8 cellular contexts compared by ENCODE assay signal in the genomic region with DNA sequence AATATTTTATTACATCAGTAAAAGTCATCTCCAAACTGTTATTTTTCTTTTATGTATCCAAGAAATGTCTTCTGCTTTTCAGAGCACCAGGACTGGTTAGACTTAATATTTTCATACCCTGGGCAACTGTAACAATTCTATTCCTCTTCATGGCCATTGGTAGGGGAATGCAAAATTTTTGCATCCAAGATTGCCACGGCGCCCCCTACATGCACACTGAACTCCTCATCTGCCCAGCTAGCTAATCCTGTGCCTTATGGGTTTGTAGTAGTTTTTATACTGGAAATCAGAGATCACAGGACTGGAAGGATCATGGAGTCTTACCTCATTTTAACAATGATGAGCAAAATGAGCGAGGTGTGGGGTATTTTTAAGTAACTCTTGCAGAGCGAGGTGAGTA.
DNase-seq lines count a peak whose midpoint lies in the region; ATAC-seq, FAIRE-seq and TF ChIP-seq lines count a peak whose summit lies in the region.

No MANE protein-coding gene starts in this region.

- intact Hi-C loops in K562 (cut with micrococcal nuclease) = no loop called here

- H3K4me1 Mint-ChIP-seq in osteocyte (ENCODE audit: unreplicated experiment) = peaks cover 9% of the 10 kb centered on the region

- no peaks in the 10 kb centered on the region for H3K9me1 ChIP-seq in K562 (ENCODE audit: control insufficient read depth, insufficient read depth, low read length)

- peaks cover 41% of the 10 kb centered on the region for H3K36me3 Mint-ChIP-seq in osteocyte (ENCODE audit: unreplicated experiment)

- no peak for TF ChIP-seq POLR2A in K562 (conservative IDR thresholded peaks at IDR 0.05)

- peaks cover 4 to 5% of the 10 kb centered on the region in 2 experiments; a peak in 3 of 5 replicates for H3K4me1 ChIP-seq in K562 (replicated peaks in 1 of 2; ENCODE audit: control insufficient read depth in 2 of 2, insufficient read depth in 2 of 2, low read length in 2 of 2)

- CTCF ChIA-PET in K562 (lab: Yijun Ruan, JAX; ENCODE audit: low intra/inter-chr PET ratio) = no interaction called here

- POLR2A ChIA-PET in K562 (lab: Yijun Ruan, JAX) = interaction anchor here (0.6 to 1.3 kb wide), 3 partner anchors 11 to 52 kb away, joined by 3 to 5 read pairs (median 4); no protein-coding TSS in a partner anchor

- H3K4me2 ChIP-seq in K562 (ENCODE audit: insufficient read depth, low read length) = no peak overlapping the region

- TF ChIP-seq CTCF in GM12865 (IDR thresholded peaks at IDR 0.05; ENCODE audit: insufficient read depth, low read depth, low read length, missing control alignments) = peak; percentile 36
- TF ChIP-seq CTCF in K562 (IDR thresholded peaks at IDR 0.05 in 2 of 3, conservative IDR thresholded peaks at IDR 0.05 in 1 of 3; ENCODE audit: insufficient read depth in 2 of 3, low read depth in 1 of 3, low read length in 3 of 3) = peak; percentile 46 to 58 (median 55)
- peak; percentile 42 for TF ChIP-seq CTCF in osteocyte (IDR thresholded peaks at IDR 0.05)

- no TSS peak for BruUV-seq in K562 (replicated peaks; lab: Mats Ljungman, UMichigan)

- H3K27ac ChIP-seq in K562 (ENCODE audit: extremely low read depth, low read depth, low read length) = no peak overlapping the region

- TF ChIP-seq EP300 in K562 (IDR thresholded peaks at IDR 0.05; ENCODE audit: low read length) = no peak

- DNase-seq in GM12865 (ENCODE audit: low read depth) (peak; percentile 37), K562 (ENCODE audit: extremely low read depth in 1 of 4, low spot score in 3 of 4) (peak in 1 of 4 experiments; percentile 31), osteocyte (ENCODE audit: extremely low spot score, unreplicated experiment) (no peak), DMS79 (lab: John Stamatoyannopoulos, UW) (no peak), medulla oblongata (ENCODE audit: extremely low spot score) (no peak)

- no peaks in the 10 kb centered on the region for H3K27me3 ChIP-seq in K562 (ENCODE audit: control insufficient read depth in 2 of 2, insufficient read depth in 2 of 2, low read length in 2 of 2)

- no peaks in the 10 kb centered on the region for H4K20me1 ChIP-seq in K562 (replicated peaks; ENCODE audit: control insufficient read depth, insufficient read depth, low read length)

- no peak overlapping the region for H3K27ac Mint-ChIP-seq in osteocyte (ENCODE audit: unreplicated experiment)

- no peak overlapping the region for H3K4me3 ChIP-seq in GM12865 (ENCODE audit: low read depth, low read length)
- no peak overlapping the region for H3K4me3 ChIP-seq in K562

- H3K27me3 Mint-ChIP-seq in osteocyte (ENCODE audit: unreplicated experiment) = no peaks in the 10 kb centered on the region

- no peak overlapping the region for H3K9ac ChIP-seq in K562 (ENCODE audit: insufficient read depth in 1 of 2, low read depth in 2 of 2, low read length in 2 of 2)

- in situ Hi-C loops in K562 (cut with MboI) = loop anchor here (10.0 kb wide), 1 partner anchor 279 kb away; no protein-coding TSS in a partner anchor

- ATAC-seq in SK-N-SH treated with all-trans-retinoic acid at 6 μM for 48 hours (peak; percentile 83), K562 (peak; percentile 82), GM18867 (IDR thresholded peaks at IDR 0.05; ENCODE audit: unreplicated experiment) (no peak), GM21367 (IDR thresholded peaks at IDR 0.05; ENCODE audit: unreplicated experiment) (no peak)

- H3K79me2 ChIP-seq in K562 (ENCODE audit: control insufficient read depth, insufficient read depth, low read length) = no peaks in the 10 kb centered on the region

- no peaks in the 10 kb centered on the region for H3K9me3 ChIP-seq in K562 (replicated peaks; ENCODE audit: control insufficient read depth, insufficient read depth, low read depth, low read length)

- H2AFZ ChIP-seq in K562 (ENCODE audit: low read depth, low read length) = no peak overlapping the region

- TF ChIP-seq RAD21 in K562 (CRISPR knock-in tag; conservative IDR thresholded peaks at IDR 0.05 in 1 of 2, IDR thresholded peaks at IDR 0.05 in 1 of 2) = peak in 1 of 2 experiments; percentile 50; a peak in 2 of 4 replicates

- H3K9me3 Mint-ChIP-seq in osteocyte (ENCODE audit: unreplicated experiment) = no peaks in the 10 kb centered on the region

- 65% methylated on average over 4 of the region's 4 CpGs for WGBS in K562 (ENCODE audit: insufficient coverage, low coverage, missing lambda C conversion rate)

- H3K36me3 ChIP-seq in K562 (ENCODE audit: control insufficient read depth, insufficient read depth, low read length) = peaks cover 22% of the 10 kb centered on the region; the same call in 2 of the 3 replicates

- FAIRE-seq in K562 (lab: Jason Lieb, UNC) = peak; percentile 73

- H3K4me3 Mint-ChIP-seq in osteocyte (ENCODE audit: unreplicated experiment) = no peak overlapping the region

TF ChIP-seq in SK-N-SH treated with all-trans-retinoic acid at 6 μM for 48 hours, 23 proteins besides CTCF, POLR2A, EP300 and RAD21:
- no peak for TF ChIP-seq CSDC2 (CRISPR knock-in tag; IDR thresholded peaks at IDR 0.05)
- TF ChIP-seq ZFP3 (CRISPR knock-in tag; IDR thresholded peaks at IDR 0.05) = no peak
- TF ChIP-seq OSR1 (CRISPR knock-in tag; IDR thresholded peaks at IDR 0.05) = no peak

TF ChIP-seq in K562, 482 proteins besides CTCF, POLR2A, EP300 and RAD21:
- TF ChIP-seq, protein P1, sequence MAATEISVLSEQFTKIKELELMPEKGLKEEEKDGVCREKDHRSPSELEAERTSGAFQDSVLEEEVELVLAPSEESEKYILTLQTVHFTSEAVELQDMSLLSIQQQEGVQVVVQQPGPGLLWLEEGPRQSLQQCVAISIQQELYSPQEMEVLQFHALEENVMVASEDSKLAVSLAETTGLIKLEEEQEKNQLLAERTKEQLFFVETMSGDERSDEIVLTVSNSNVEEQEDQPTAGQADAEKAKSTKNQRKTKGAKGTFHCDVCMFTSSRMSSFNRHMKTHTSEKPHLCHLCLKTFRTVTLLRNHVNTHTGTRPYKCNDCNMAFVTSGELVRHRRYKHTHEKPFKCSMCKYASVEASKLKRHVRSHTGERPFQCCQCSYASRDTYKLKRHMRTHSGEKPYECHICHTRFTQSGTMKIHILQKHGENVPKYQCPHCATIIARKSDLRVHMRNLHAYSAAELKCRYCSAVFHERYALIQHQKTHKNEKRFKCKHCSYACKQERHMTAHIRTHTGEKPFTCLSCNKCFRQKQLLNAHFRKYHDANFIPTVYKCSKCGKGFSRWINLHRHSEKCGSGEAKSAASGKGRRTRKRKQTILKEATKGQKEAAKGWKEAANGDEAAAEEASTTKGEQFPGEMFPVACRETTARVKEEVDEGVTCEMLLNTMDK (IDR thresholded peaks at IDR 0.05; ENCODE audit: borderline replicate concordance, insufficient read depth, low read depth, low read length, poor library complexity, severe bottlenecking) = peak; percentile 71
- no peak for TF ChIP-seq ZKSCAN8 (CRISPR knock-in tag; IDR thresholded peaks at IDR 0.05)

Comparison
In these comparisons a context has a peak if more than half of its experiments do, and no peak if none do; other contexts are left out.
1. ATAC-seq: peak in SK-N-SH treated with all-trans-retinoic acid at 6 μM for 48 hours (single experiment) and K562 (single experiment); none in GM18867 (single experiment) and GM21367 (single experiment).
2. Peak in every context shown above with its lines, with median percentiles within 50 percentile points of each other: CTCF ChIP-seq.